In the genomic region with DNA sequence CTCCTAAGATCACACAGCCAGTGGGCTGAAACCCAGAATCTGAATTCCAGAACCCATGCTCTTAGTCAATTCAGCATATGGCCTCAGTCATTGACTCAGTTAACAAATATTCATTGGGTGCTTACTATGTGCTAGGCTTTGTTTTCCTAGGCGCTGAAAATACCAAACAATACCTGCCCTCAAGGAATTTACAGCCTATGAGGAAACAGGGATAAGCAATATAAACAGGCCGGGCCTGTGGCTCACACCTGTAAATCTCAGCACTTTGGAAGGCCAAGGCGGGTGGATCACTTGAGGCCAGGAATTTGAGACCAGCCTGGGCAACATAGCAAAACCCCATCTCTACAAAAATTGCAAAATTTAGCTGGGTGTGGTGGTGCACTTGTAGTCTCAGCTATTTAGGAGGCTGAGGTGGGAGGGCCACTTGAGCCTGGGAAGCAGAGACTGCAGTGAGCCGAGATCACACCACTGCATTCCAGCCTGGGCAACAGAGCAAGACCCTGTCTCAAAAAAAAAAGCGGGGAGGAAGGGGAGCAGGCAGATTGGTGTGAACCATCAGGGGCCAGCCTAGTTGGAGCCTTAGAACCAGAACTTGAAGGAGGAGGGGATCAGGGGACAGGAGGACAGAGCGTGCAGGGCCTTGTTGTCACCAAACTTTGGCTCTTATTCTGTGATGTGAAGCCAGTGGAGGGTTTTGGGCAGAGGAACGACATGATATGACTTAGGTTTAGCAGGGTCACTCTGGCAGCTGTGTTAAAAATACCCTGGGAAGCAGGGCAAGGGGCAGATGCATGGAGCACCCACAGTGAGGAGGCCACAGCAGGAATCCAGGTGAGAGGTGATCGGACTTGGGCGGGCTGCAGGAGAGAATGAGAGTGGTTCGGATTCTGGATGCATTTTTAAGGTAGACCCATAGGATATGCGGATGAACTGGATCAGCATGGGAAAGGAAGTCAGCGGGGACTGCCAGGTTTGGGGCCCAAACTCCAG, we compare ENCODE assay signal across 12 cellular contexts. TPM values are rescaled to one million over a fixed set of nuclear protein-coding genes. Genes with fewer than 3 reads are reported as not detected.
A peak's percentile ranks its signal among the peaks of the same experiment; 100 is the strongest.
DNase-seq lines count a peak whose midpoint lies in the region; ATAC-seq and TF ChIP-seq lines count a peak whose summit lies in the region.
"Had no signal": no experiment of that assay in that cellular context is flagged by ENCODE, and none has a peak within 500 bp of the region (broad histone marks: within the 10 kb centered on the region; RNA-seq: fewer than 3 reads in every experiment).

No MANE protein-coding gene starts in this region.

- H3K27ac ChIP-seq in RWPE2 (ENCODE audit: poor library complexity, severe bottlenecking) (peak overlapping the region; percentile 49), esophagus muscularis mucosa (replicated peaks in 1 of 4) (peak overlapping the region; percentile 92 to 96 (median 94)), mucosa of rectum (ENCODE audit: low read depth in 2 of 2, low read length in 2 of 2) (peak overlapping the region; percentile 48 to 68), tibial artery (peak overlapping the region; percentile 87 to 91), Peyer's patch (peak overlapping the region in 2 of 4 donors; percentile 65 to 82)
- H3K27ac ChIP-seq: HL-60 had no signal

- no peak for TF ChIP-seq EP300 in esophagus muscularis mucosa (IDR thresholded peaks at IDR 0.05)

- H3K36me3 Mint-ChIP-seq in activated T-helper 1 cell treated with anti-CD3 and anti-CD28 coated beads, Interleukin-12 subunit alpha, Interleukin-12 subunit beta, Interleukin-2, Interleukin-4 antibody, amounts not matched to agents 30 ng/mL and 10 ng/mL and 1 ng/mL, durations not matched to agents 14 hours and 24 hours and 36 hours (ENCODE audit: low read depth), result no peaks in the 10 kb centered on the region
- H3K36me3 Mint-ChIP-seq: activated naive CD4-positive, alpha-beta T cell treated with anti-CD3 and anti-CD28 coated beads, Interleukin-2, amount 50 U/mL, for 24 hours had no signal

- no peak overlapping the region for H3K4me3 Mint-ChIP-seq in activated T-helper 1 cell treated with anti-CD3 and anti-CD28 coated beads, Interleukin-12 subunit alpha, Interleukin-12 subunit beta, Interleukin-2, Interleukin-4 antibody, amounts not matched to agents 30 ng/mL and 10 ng/mL and 1 ng/mL, durations not matched to agents 14 hours and 24 hours and 36 hours
- H3K4me3 Mint-ChIP-seq: activated naive CD4-positive, alpha-beta T cell treated with anti-CD3 and anti-CD28 coated beads, Interleukin-2, amount 50 U/mL, for 24 hours had no signal

- H3K4me1 Mint-ChIP-seq in activated T-helper 1 cell treated with anti-CD3 and anti-CD28 coated beads, Interleukin-12 subunit alpha, Interleukin-12 subunit beta, Interleukin-2, Interleukin-4 antibody, amounts not matched to agents 30 ng/mL and 10 ng/mL and 1 ng/mL, durations not matched to agents 14 hours and 24 hours and 36 hours (ENCODE audit: low read depth), result no peaks in the 10 kb centered on the region
- H3K4me1 Mint-ChIP-seq: activated naive CD4-positive, alpha-beta T cell treated with anti-CD3 and anti-CD28 coated beads, Interleukin-2, amount 50 U/mL, for 24 hours had no signal

- no peaks in the 10 kb centered on the region for H3K27me3 Mint-ChIP-seq in activated T-helper 1 cell treated with anti-CD3 and anti-CD28 coated beads, Interleukin-12 subunit alpha, Interleukin-12 subunit beta, Interleukin-2, Interleukin-4 antibody, amounts not matched to agents 30 ng/mL and 10 ng/mL and 1 ng/mL, durations not matched to agents 14 hours and 24 hours and 36 hours (ENCODE audit: insufficient read depth)

- TF ChIP-seq CTCF in RWPE2 (IDR thresholded peaks at IDR 0.05; ENCODE audit: poor library complexity, severe bottlenecking) (no peak), esophagus muscularis mucosa (IDR thresholded peaks at IDR 0.05) (no peak), tibial artery (IDR thresholded peaks at IDR 0.05) (no peak), Peyer's patch (IDR thresholded peaks at IDR 0.05) (no peak)

- intact Hi-C loops in esophagus muscularis mucosa (cut with DNase I) (no loop called here), tibial artery (cut with DNase I; ENCODE audit: low total_unique reads) (no loop called here)
- intact Hi-C loops in activated T-helper 1 cell treated with anti-CD3 and anti-CD28 coated beads, Interleukin-12 subunit alpha, Interleukin-12 subunit beta, Interleukin-2, Interleukin-4 antibody, amounts not matched to agents 30 ng/mL and 10 ng/mL and 1 ng/mL, durations not matched to agents 14 hours and 24 hours and 36 hours (cut with micrococcal nuclease), result no loop called here

- H3K4me3 ChIP-seq in RWPE2 (ENCODE audit: severe bottlenecking) (no peak overlapping the region), esophagus muscularis mucosa (peak overlapping the region in 1 of 4 donors; percentile 2), mucosa of rectum (ENCODE audit: low read length in 2 of 2) (no peak overlapping the region), tibial artery (peak overlapping the region; percentile 72 to 81), Peyer's patch (no peak overlapping the region)

- H3K27me3 ChIP-seq in RWPE2 (ENCODE audit: insufficient read depth, poor library complexity, severe bottlenecking) (no peaks in the 10 kb centered on the region), esophagus muscularis mucosa (no peaks in the 10 kb centered on the region), mucosa of rectum (ENCODE audit: control insufficient read depth in 2 of 2, insufficient read depth in 2 of 2, low read length in 2 of 2) (no peaks in the 10 kb centered on the region), tibial artery (no peaks in the 10 kb centered on the region), Peyer's patch (no peaks in the 10 kb centered on the region)

- TF ChIP-seq POLR2A in esophagus muscularis mucosa (IDR thresholded peaks at IDR 0.05; ENCODE audit: low read depth), result no peak
- no peak for TF ChIP-seq POLR2A in Peyer's patch (IDR thresholded peaks at IDR 0.05)

- H3K27ac Mint-ChIP-seq in activated T-helper 1 cell treated with anti-CD3 and anti-CD28 coated beads, Interleukin-12 subunit alpha, Interleukin-12 subunit beta, Interleukin-2, Interleukin-4 antibody, amounts not matched to agents 30 ng/mL and 10 ng/mL and 1 ng/mL, durations not matched to agents 14 hours and 24 hours and 36 hours, result no peak overlapping the region

- peak; percentile 53 for ATAC-seq in RWPE2 (ENCODE audit: low read depth)
- ATAC-seq in GM18873 (IDR thresholded peaks at IDR 0.05; ENCODE audit: low FRiP score, unreplicated experiment), result no peak
- ATAC-seq in HG03139 (IDR thresholded peaks at IDR 0.05; ENCODE audit: unreplicated experiment), result no peak

- H3K9me3 Mint-ChIP-seq in activated T-helper 1 cell treated with anti-CD3 and anti-CD28 coated beads, Interleukin-12 subunit alpha, Interleukin-12 subunit beta, Interleukin-2, Interleukin-4 antibody, amounts not matched to agents 30 ng/mL and 10 ng/mL and 1 ng/mL, durations not matched to agents 14 hours and 24 hours and 36 hours, result no peaks in the 10 kb centered on the region
- H3K9me3 Mint-ChIP-seq: activated naive CD4-positive, alpha-beta T cell treated with anti-CD3 and anti-CD28 coated beads, Interleukin-2, amount 50 U/mL, for 24 hours had no signal

- H3K9me3 ChIP-seq in RWPE2 (ENCODE audit: severe bottlenecking), result no peaks in the 10 kb centered on the region
- no peaks in the 10 kb centered on the region for H3K9me3 ChIP-seq in esophagus muscularis mucosa
- H3K9me3 ChIP-seq in mucosa of rectum (ENCODE audit: control insufficient read depth in 2 of 2, low read length in 2 of 2), result no peaks in the 10 kb centered on the region
- no peaks in the 10 kb centered on the region for H3K9me3 ChIP-seq in tibial artery
- H3K9me3 ChIP-seq in Peyer's patch, result no peaks in the 10 kb centered on the region

- peaks cover 78% of the 10 kb centered on the region for H3K36me3 ChIP-seq in RWPE2 (ENCODE audit: low read depth)
- peaks cover 14 to 75% (median 38%) of the 10 kb centered on the region in 4 donors for H3K36me3 ChIP-seq in esophagus muscularis mucosa
- H3K36me3 ChIP-seq in mucosa of rectum (ENCODE audit: control insufficient read depth in 2 of 2, insufficient read depth in 2 of 2, low read length in 2 of 2), result peaks cover 24 to 35% of the 10 kb centered on the region in 2 donors
- peaks cover 35 to 46% (median 44%) of the 10 kb centered on the region in 3 donors for H3K36me3 ChIP-seq in tibial artery
- H3K36me3 ChIP-seq in Peyer's patch, result peaks cover 0 to 26% (median 0%) of the 10 kb centered on the region in 3 donors

- 73% methylated on average over 12 of the region's 12 CpGs for WGBS in esophagus muscularis mucosa

- H3K4me1 ChIP-seq in RWPE2 (ENCODE audit: insufficient read depth, poor library complexity, severe bottlenecking) (peaks cover 37% of the 10 kb centered on the region), esophagus muscularis mucosa (peaks cover 69 to 94% (median 85%) of the 10 kb centered on the region in 4 donors), mucosa of rectum (ENCODE audit: control insufficient read depth in 2 of 2, insufficient read depth in 2 of 2, low read length in 2 of 2) (peaks cover 23 to 52% of the 10 kb centered on the region in 2 donors), tibial artery (peaks cover 0 to 81% (median 71%) of the 10 kb centered on the region in 4 donors), Peyer's patch (peaks cover 0 to 64% (median 0%) of the 10 kb centered on the region in 4 donors)

- H3K9ac ChIP-seq in mucosa of rectum (ENCODE audit: low read depth in 1 of 2, low read length in 2 of 2), result no peak overlapping the region

- no peak for DNase-seq in RWPE2 (ENCODE audit: low spot score)
- no peak for DNase-seq in esophagus muscularis mucosa (ENCODE audit: extremely low spot score)
- no peak for DNase-seq in tibial artery
- DNase-seq in Peyer's patch, result no peak
- no peak for DNase-seq in activated T-helper 1 cell treated with anti-CD3 and anti-CD28 coated beads, Interleukin-12 subunit alpha, Interleukin-12 subunit beta, Interleukin-2, Interleukin-4 antibody, amounts not matched to agents 30 ng/mL and 10 ng/mL and 1 ng/mL, durations not matched to agents 14 hours and 24 hours and 36 hours (ENCODE audit: low spot score)
- DNase-seq: effector CD8-positive, alpha-beta T cell; NCI-H1105 treated with DMSO at 0.1 percent for 48 hours had no signal

RNA-seq across cellular contexts. Expression of gene TINAGL1, which starts 5.8 kb away (rescaled TPM):
- total RNA-seq in esophagus muscularis mucosa, result 100 to 1,000 TPM; 139 to 354 (median 244) TPM
- 100 to 1,000 TPM; 112 to 215 (median 192) TPM for total RNA-seq in Peyer's patch
- total RNA-seq in activated T-helper 1 cell treated with anti-CD3 and anti-CD28 coated beads, Interleukin-12 subunit alpha, Interleukin-12 subunit beta, Interleukin-2, Interleukin-4 antibody, amounts not matched to agents 30 ng/mL and 10 ng/mL and 1 ng/mL, durations not matched to agents 14 hours and 24 hours and 36 hours, result not detected in 2 replicates

RNA-seq across cellular contexts. Expression of gene HCRTR1, which starts 35.4 kb away (rescaled TPM):
- total RNA-seq in esophagus muscularis mucosa (1 to 10 TPM in 2 of 4 donors, under 1 TPM in 1, not detected in 1; 0.45 to 1.8 (median 1.7) TPM), Peyer's patch (not detected)
- total RNA-seq in activated T-helper 1 cell treated with anti-CD3 and anti-CD28 coated beads, Interleukin-12 subunit alpha, Interleukin-12 subunit beta, Interleukin-2, Interleukin-4 antibody, amounts not matched to agents 30 ng/mL and 10 ng/mL and 1 ng/mL, durations not matched to agents 14 hours and 24 hours and 36 hours, result not detected in 2 replicates

Comparison
In these comparisons a context has a peak if more than half of its experiments do, and no peak if none do; other contexts are left out.
1. H3K4me3 ChIP-seq: peak in tibial artery (2 of 2); none in RWPE2 (single experiment), mucosa of rectum (0 of 2) and Peyer's patch (0 of 4).
2. RNA of gene TINAGL1, which starts 5.8 kb away (total RNA-seq): 139 to 354 TPM in esophagus muscularis mucosa and 112 to 215 TPM in Peyer's patch; not detected in activated T-helper 1 cell treated with anti-CD3 and anti-CD28 coated beads, Interleukin-12 subunit alpha, Interleukin-12 subunit beta, Interleukin-2, Interleukin-4 antibody, amounts not matched to agents 30 ng/mL and 10 ng/mL and 1 ng/mL, durations not matched to agents 14 hours and 24 hours and 36 hours; every median in the first group is over 100 times any median in the second.